Comparison of ENCODE assay signal across 8 cellular contexts in the genomic region with DNA sequence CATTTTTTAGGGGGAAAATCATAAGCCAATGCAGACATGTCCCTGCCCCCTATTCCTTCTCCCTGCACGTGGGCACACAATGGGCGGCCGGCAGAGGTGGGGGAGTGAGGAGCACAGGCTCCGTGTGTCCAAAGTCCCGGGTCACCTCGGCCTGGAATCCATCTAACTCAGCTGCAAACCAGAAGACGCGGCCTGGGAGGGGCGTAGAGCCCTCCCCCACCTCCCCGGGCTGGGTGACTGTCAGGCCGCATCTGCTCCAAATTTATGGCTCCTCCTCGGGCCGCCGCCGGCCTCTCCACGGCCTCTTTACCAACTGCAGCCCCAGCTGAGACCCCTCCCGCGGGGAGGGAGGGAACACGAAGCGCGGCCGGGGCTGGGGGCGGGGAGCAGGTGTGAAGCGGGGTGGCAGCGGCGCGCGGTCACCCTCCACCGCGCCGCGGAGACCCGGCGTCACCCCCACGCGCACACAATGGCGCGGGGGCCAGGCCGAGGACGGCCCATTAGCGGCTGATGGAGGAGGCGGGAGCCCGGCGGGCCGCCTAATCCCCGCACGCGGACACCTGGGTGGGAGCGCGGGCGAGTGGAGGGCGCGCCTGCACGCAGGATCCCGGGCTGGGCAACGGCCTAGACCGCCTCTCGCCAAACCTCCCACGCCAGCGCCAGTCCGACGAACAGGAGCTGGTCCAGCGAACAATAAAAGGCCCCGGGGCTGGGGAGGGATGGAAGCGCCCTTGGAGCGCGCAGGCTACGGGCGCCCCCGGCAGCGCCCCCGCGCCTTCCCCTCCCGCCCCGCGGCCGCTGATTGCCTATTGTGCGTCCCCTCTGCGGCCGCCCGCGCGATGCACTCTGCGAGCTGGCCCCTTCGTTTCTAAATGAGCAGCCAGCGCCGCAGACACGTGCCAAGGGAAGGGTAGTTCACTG. TPM values are rescaled to one million over a fixed set of nuclear protein-coding genes. Genes with fewer than 3 reads are reported as not detected.
DNase-seq lines count a peak whose midpoint lies in the region; ATAC-seq lines count a peak whose summit lies in the region.

No MANE protein-coding gene starts in this region.

- H4K91ac ChIP-seq in neuronal stem cell (ENCODE audit: low read depth, low read length, poor library complexity), result no peak overlapping the region

- H2BK12ac ChIP-seq in neuronal stem cell (ENCODE audit: low read length), result peak overlapping the region; percentile 42

- 1% methylated on average over 88 of the region's 88 CpGs for WGBS in ectodermal cell, 2 experiments
- WGBS in neuronal stem cell (ENCODE audit: extremely low coverage in 2 of 2, insufficient read length in 2 of 2, insufficient replicate concordance in 1 of 2), 2 donors, result no CpG with 5 or more reads among the region's 88 CpGs

- no peaks in the 10 kb centered on the region for H3K36me3 ChIP-seq in BLaER1 treated with 17β-estradiol and CSF1 and Interleukin-3, amounts not matched to agents 10 nM and 100 nM
- no peaks in the 10 kb centered on the region for H3K36me3 ChIP-seq in ectodermal cell (ENCODE audit: control insufficient read depth, insufficient read depth, low read length)
- H3K36me3 ChIP-seq in neuronal stem cell (replicated peaks in 1 of 2; ENCODE audit: control insufficient read depth in 2 of 2, insufficient read depth in 2 of 2, low read length in 2 of 2), result no peaks in the 10 kb centered on the region

- H4K8ac ChIP-seq in neuronal stem cell (ENCODE audit: low read depth, low read length), result no peak overlapping the region

- H2AFZ ChIP-seq in neuronal stem cell (ENCODE audit: low read length), result peak overlapping the region; percentile 93

- peaks cover 0 to 38% (median 11%) of the 10 kb centered on the region in 11 experiments; a peak in 12 of 22 replicates for H4K20me1 ChIP-seq in BLaER1 treated with 17β-estradiol and CSF1 and Interleukin-3, amounts not matched to agents 10 nM and 100 nM

- H2BK5ac ChIP-seq in neuronal stem cell (ENCODE audit: low read length), result peak overlapping the region; percentile 10

- H3K4me2 ChIP-seq in BLaER1 treated with 17β-estradiol and CSF1 and Interleukin-3, amounts not matched to agents 10 nM and 100 nM, result peak overlapping the region; percentile 36 to 67 (median 53); a peak in 20 of 22 replicates
- H3K4me2 ChIP-seq in neuronal stem cell (ENCODE audit: insufficient read depth, low read length, poor library complexity, severe bottlenecking), result peak overlapping the region; percentile 95

- peak overlapping the region in 8 of 10 experiments; percentile 15 to 50 (median 28); a peak in 9 of 20 replicates for H3K4me3 ChIP-seq in BLaER1 treated with 17β-estradiol and CSF1 and Interleukin-3, amounts not matched to agents 10 nM and 100 nM
- H3K4me3 ChIP-seq in ectodermal cell (ENCODE audit: insufficient read depth, low read depth, low read length) (peak overlapping the region; percentile 29), neuronal stem cell (ENCODE audit: low read length in 2 of 2) (peak overlapping the region; percentile 37 to 69)

- H3K27me3 ChIP-seq in BLaER1 treated with 17β-estradiol and CSF1 and Interleukin-3, amounts not matched to agents 10 nM and 100 nM, result peaks cover 73 to 85% (median 76%) of the 10 kb centered on the region in 11 experiments
- peaks cover 76% of the 10 kb centered on the region for H3K27me3 ChIP-seq in ectodermal cell (ENCODE audit: control insufficient read depth, insufficient read depth, low read length, poor library complexity, severe bottlenecking)
- peaks cover 11 to 67% (median 51%) of the 10 kb centered on the region in 3 experiments for H3K27me3 ChIP-seq in neuronal stem cell (ENCODE audit: control insufficient read depth in 3 of 3, insufficient read depth in 3 of 3, low read depth in 1 of 3, low read length in 3 of 3)

- no peak overlapping the region for H3K23ac ChIP-seq in neuronal stem cell (ENCODE audit: low read depth, low read length, poor library complexity)

- no peak overlapping the region for H3K27ac ChIP-seq in BLaER1 treated with 17β-estradiol and CSF1 and Interleukin-3, amounts not matched to agents 10 nM and 100 nM
- H3K27ac ChIP-seq in ectodermal cell (ENCODE audit: insufficient read depth, low read depth, low read length, poor library complexity, severe bottlenecking), result no peak overlapping the region
- no peak overlapping the region for H3K27ac ChIP-seq in neuronal stem cell (replicated peaks; ENCODE audit: low read length)

- ATAC-seq in GM19351 (IDR thresholded peaks at IDR 0.05; ENCODE audit: unreplicated experiment) (no peak), HG02885 (IDR thresholded peaks at IDR 0.05; ENCODE audit: poor library complexity, unreplicated experiment) (no peak), HG03565 (IDR thresholded peaks at IDR 0.05; ENCODE audit: unreplicated experiment) (no peak), GM19467 (IDR thresholded peaks at IDR 0.05; ENCODE audit: unreplicated experiment) (no peak)

- H2BK15ac ChIP-seq in neuronal stem cell (ENCODE audit: low read length), result peak overlapping the region; percentile 87

- H3K79me1 ChIP-seq in neuronal stem cell (ENCODE audit: low read depth, low read length), result no peaks in the 10 kb centered on the region

- no peak overlapping the region for H3K4ac ChIP-seq in neuronal stem cell (ENCODE audit: low read length)

- H3K14ac ChIP-seq in neuronal stem cell (ENCODE audit: low read length), result no peak overlapping the region

- no peak overlapping the region for H2BK120ac ChIP-seq in neuronal stem cell (ENCODE audit: low read depth, low read length)

- H3K9ac ChIP-seq in BLaER1 treated with 17β-estradiol and CSF1 and Interleukin-3, amounts not matched to agents 10 nM and 100 nM, result no peak overlapping the region
- H3K9ac ChIP-seq in neuronal stem cell (ENCODE audit: low read depth, low read length, poor library complexity), result peak overlapping the region; percentile 85

- peaks cover 5 to 15% (median 10%) of the 10 kb centered on the region in 10 experiments; a peak in 11 of 20 replicates for H3K4me1 ChIP-seq in BLaER1 treated with 17β-estradiol and CSF1 and Interleukin-3, amounts not matched to agents 10 nM and 100 nM
- H3K4me1 ChIP-seq in ectodermal cell (ENCODE audit: control insufficient read depth, insufficient read depth, low read length), result peaks cover 47% of the 10 kb centered on the region
- H3K4me1 ChIP-seq in neuronal stem cell (ENCODE audit: control insufficient read depth in 2 of 2, insufficient read depth in 1 of 2, low read depth in 1 of 2, low read length in 2 of 2), result peaks cover 9 to 25% of the 10 kb centered on the region in 2 donors

- no peak overlapping the region for H2AK5ac ChIP-seq in neuronal stem cell (ENCODE audit: low read depth, low read length)

- peak; percentile 45 for DNase-seq in NCI-H1105 (lab: John Stamatoyannopoulos, UW)
- no peak for DNase-seq in neuronal stem cell (ENCODE audit: low spot score)

- peak overlapping the region; percentile 95 for H3K18ac ChIP-seq in neuronal stem cell (ENCODE audit: low read length)

- peaks cover 0 to 18% (median 5%) of the 10 kb centered on the region in 11 experiments; a peak in 7 of 22 replicates for H3K9me3 ChIP-seq in BLaER1 treated with 17β-estradiol and CSF1 and Interleukin-3, amounts not matched to agents 10 nM and 100 nM (replicated peaks in 1 of 11)
- no peaks in the 10 kb centered on the region for H3K9me3 ChIP-seq in ectodermal cell (ENCODE audit: control insufficient read depth, low read length)
- peaks cover 0 to 7% of the 10 kb centered on the region in 2 donors for H3K9me3 ChIP-seq in neuronal stem cell (replicated peaks in 1 of 2; ENCODE audit: control insufficient read depth in 2 of 2, insufficient read depth in 1 of 2, low read depth in 1 of 2, low read length in 2 of 2)

RNA-seq across cellular contexts. Expression of a gene that starts 25.9 kb away (rescaled TPM):
- 65.7 TPM for polyA plus RNA-seq in ectodermal cell (2013, experiment 1 of 4)
- polyA plus RNA-seq in ectodermal cell (2013, experiment 2 of 4), result 60.0 TPM
- 57.7 TPM for polyA plus RNA-seq in ectodermal cell (2013, experiment 3 of 4)
- polyA plus RNA-seq in ectodermal cell (2013, experiment 4 of 4), result 68.4 TPM
- polyA plus RNA-seq in neuronal stem cell (2013, experiment 1 of 2), result 9.5 TPM
- 8.8 TPM for polyA plus RNA-seq in neuronal stem cell (2013, experiment 2 of 2)

RNA-seq across cellular contexts. Expression of a gene that starts 39.1 kb away (rescaled TPM):
- polyA plus RNA-seq in ectodermal cell (2013, experiment 1 of 4), result 25.2 TPM
- polyA plus RNA-seq in ectodermal cell (2013, experiment 2 of 4), result 20.1 TPM
- polyA plus RNA-seq in ectodermal cell (2013, experiment 3 of 4), result 17.2 TPM
- 17.0 TPM for polyA plus RNA-seq in ectodermal cell (2013, experiment 4 of 4)
- polyA plus RNA-seq in neuronal stem cell (2013, experiment 1 of 2), result 14.2 TPM
- polyA plus RNA-seq in neuronal stem cell (2013, experiment 2 of 2), result 14.6 TPM

RNA-seq across cellular contexts. Expression of a gene that starts 58.4 kb away (rescaled TPM):
- not detected for polyA plus RNA-seq in ectodermal cell (2013, experiment 1 of 4)
- polyA plus RNA-seq in ectodermal cell (2013, experiment 2 of 4), result 0.20 TPM
- not detected for polyA plus RNA-seq in ectodermal cell (2013, experiment 3 of 4)
- polyA plus RNA-seq in ectodermal cell (2013, experiment 4 of 4), result not detected
- not detected for polyA plus RNA-seq in neuronal stem cell (2013, experiment 1 of 2)
- polyA plus RNA-seq in neuronal stem cell (2013, experiment 2 of 2), result not detected
